1 cellular context compared by ENCODE assay signal in genomic region chr1:18384059-18384458, GRCh38.
TF ChIP-seq lines count a peak whose summit lies in the region.

No MANE protein-coding gene starts in this region.

TF ChIP-seq in H1, 55 proteins besides CTCF, POLR2A, EP300 and RAD21 (continued from another document):
- TF ChIP-seq RFX5 (IDR thresholded peaks at IDR 0.05; ENCODE audit: borderline replicate concordance, low read depth, low read length) (no peak), KDM4A (IDR thresholded peaks at IDR 0.05; ENCODE audit: low read depth, low read length, severe bottlenecking) (no peak), HDAC2 (IDR thresholded peaks at IDR 0.05; ENCODE audit: borderline replicate concordance in 1 of 2, low read depth in 2 of 2, low read length in 2 of 2) (no peak), TEAD4 (IDR thresholded peaks at IDR 0.05; ENCODE audit: low read depth, low read length) (no peak), CBX8 (IDR thresholded peaks at IDR 0.05; ENCODE audit: borderline replicate concordance, low read depth, low read length) (no peak), NANOG (IDR thresholded peaks at IDR 0.05; ENCODE audit: insufficient read depth, low read depth, low read length, poor library complexity, severe bottlenecking) (no peak)
- TF ChIP-seq, protein P1, sequence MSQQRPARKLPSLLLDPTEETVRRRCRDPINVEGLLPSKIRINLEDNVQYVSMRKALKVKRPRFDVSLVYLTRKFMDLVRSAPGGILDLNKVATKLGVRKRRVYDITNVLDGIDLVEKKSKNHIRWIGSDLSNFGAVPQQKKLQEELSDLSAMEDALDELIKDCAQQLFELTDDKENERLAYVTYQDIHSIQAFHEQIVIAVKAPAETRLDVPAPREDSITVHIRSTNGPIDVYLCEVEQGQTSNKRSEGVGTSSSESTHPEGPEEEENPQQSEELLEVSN (IDR thresholded peaks at IDR 0.05) = no peak
